Comparison of ENCODE assay signal across 7 cellular contexts in the genomic region with DNA sequence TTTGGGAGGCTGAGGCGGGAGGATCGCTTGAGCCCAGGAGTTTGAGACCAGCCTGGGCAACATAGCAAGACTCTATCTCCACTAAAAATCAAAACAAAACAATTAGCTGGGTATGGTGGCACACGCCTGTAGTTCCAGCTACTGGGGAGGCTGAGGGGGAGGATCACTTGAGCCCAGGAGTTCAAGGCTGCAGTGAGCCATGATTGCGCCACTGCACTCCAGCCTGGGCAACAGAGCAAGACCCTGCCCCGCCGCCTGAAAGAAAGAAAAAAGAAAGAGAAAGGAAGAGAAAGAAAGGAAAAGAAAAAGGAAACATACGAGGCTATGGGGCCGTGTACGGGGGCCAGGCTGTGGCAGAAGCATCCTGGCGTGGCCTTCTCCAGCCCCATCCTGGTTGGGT. TPM values are rescaled to one million over a fixed set of nuclear protein-coding genes. Genes with fewer than 3 reads are reported as not detected.
A peak's percentile ranks its signal among the peaks of the same experiment; 100 is the strongest.
DNase-seq lines count a peak whose midpoint lies in the region; ATAC-seq, FAIRE-seq and TF ChIP-seq lines count a peak whose summit lies in the region.
"Not testable (repeated sequence)": the region's sequence is repeated elsewhere in the genome, so short reads cannot be mapped to it uniquely, and the experiment has no call there.

No MANE protein-coding gene starts in this region.

- peaks cover 0 to 97% (median 41%) of the 10 kb centered on the region in 11 experiments; a peak in 16 of 22 replicates for H4K20me1 ChIP-seq in BLaER1 treated with 17β-estradiol and CSF1 and Interleukin-3, amounts not matched to agents 10 nM and 100 nM
- not testable (repeated sequence) for H4K20me1 ChIP-seq in OCI-LY1 (ENCODE audit: insufficient read depth, low read length); HepG2 (ENCODE audit: insufficient read depth, low read length)

- ATAC-seq in activated naive CD4-positive, alpha-beta T cell treated with anti-CD3 and anti-CD28 coated beads, Interleukin-2, amount 50 U/mL, for 72 hours; central memory CD8-positive, alpha-beta T cell (replicated peaks; ENCODE audit: extremely low read depth, poor library complexity, severe bottlenecking); HepG2; stimulated activated memory B cell treated with anti-CD40 and anti-IgM and Interleukin-4, amounts not matched to agents 10 μg/mL and 1 μg/mL and 100 μg/mL, for 72 hours: not testable (repeated sequence)

- H3K9me3 Mint-ChIP-seq in activated CD4-positive, alpha-beta T cell treated with anti-CD3 and anti-CD28 coated beads, Interleukin-2, amount 10 ng/mL, durations not matched to agents 7 days and 5 days; activated naive CD4-positive, alpha-beta T cell treated with anti-CD3 and anti-CD28 coated beads, Interleukin-2, amount 50 U/mL, for 72 hours; central memory CD8-positive, alpha-beta T cell; stimulated activated memory B cell treated with anti-CD40 and anti-IgM and Interleukin-4, amounts not matched to agents 10 μg/mL and 1 μg/mL and 100 μg/mL, for 72 hours: not testable (repeated sequence)

- peaks cover 23 to 62% (median 50%) of the 10 kb centered on the region in 10 experiments for H3K4me1 ChIP-seq in BLaER1 treated with 17β-estradiol and CSF1 and Interleukin-3, amounts not matched to agents 10 nM and 100 nM
- H3K4me1 ChIP-seq in OCI-LY1 (ENCODE audit: insufficient read depth, low read length, severe bottlenecking) (peaks cover 28% of the 10 kb centered on the region), HepG2 (ENCODE audit: insufficient read depth, low read length) (peaks cover 16% of the 10 kb centered on the region)

- peak overlapping the region; percentile 49 to 88 (median 75) for H3K4me2 ChIP-seq in BLaER1 treated with 17β-estradiol and CSF1 and Interleukin-3, amounts not matched to agents 10 nM and 100 nM
- H3K4me2 ChIP-seq in OCI-LY1 (ENCODE audit: low read length); HepG2 (ENCODE audit: low read depth, low read length): not testable (repeated sequence)

- H3K27ac ChIP-seq in BLaER1 treated with 17β-estradiol and CSF1 and Interleukin-3, amounts not matched to agents 10 nM and 100 nM = peak overlapping the region in 7 of 11 experiments; percentile 27 to 62 (median 41); a peak in 10 of 22 replicates
- H3K27ac ChIP-seq in OCI-LY1 (ENCODE audit: low read depth, low read length, poor library complexity, severe bottlenecking) = peak overlapping the region; percentile 62
- H3K27ac ChIP-seq in HepG2 (ENCODE audit: extremely low read length, insufficient read depth, low read length) = not testable (repeated sequence)

- not testable (repeated sequence) for TF ChIP-seq POLR2A in HepG2 (IDR thresholded peaks at IDR 0.05; ENCODE audit: insufficient read depth in 1 of 2, low read depth in 2 of 2, low read length in 2 of 2)

- H3K9me3 ChIP-seq in BLaER1 treated with 17β-estradiol and CSF1 and Interleukin-3, amounts not matched to agents 10 nM and 100 nM (replicated peaks in 1 of 11); OCI-LY1 (ENCODE audit: low read length); HepG2 (ENCODE audit: low read length): not testable (repeated sequence)

- not testable (repeated sequence) for H3K36me3 Mint-ChIP-seq in activated CD4-positive, alpha-beta T cell treated with anti-CD3 and anti-CD28 coated beads, Interleukin-2, amount 10 ng/mL, durations not matched to agents 7 days and 5 days (ENCODE audit: low read depth); activated naive CD4-positive, alpha-beta T cell treated with anti-CD3 and anti-CD28 coated beads, Interleukin-2, amount 50 U/mL, for 72 hours
- H3K36me3 Mint-ChIP-seq in central memory CD8-positive, alpha-beta T cell (ENCODE audit: insufficient read depth) = peaks cover 12% of the 10 kb centered on the region
- peaks cover 34% of the 10 kb centered on the region for H3K36me3 Mint-ChIP-seq in stimulated activated memory B cell treated with anti-CD40 and anti-IgM and Interleukin-4, amounts not matched to agents 10 μg/mL and 1 μg/mL and 100 μg/mL, for 72 hours

- in situ Hi-C loops in HepG2 (cut with HindIII; ENCODE audit: extremely low pct_ligation_motif_present, low pct_unique_long_range_greater_than_20kb) = not testable (repeated sequence)

- not testable (repeated sequence) for TF ChIP-seq RAD21 in HepG2 (CRISPR knock-in tag; IDR thresholded peaks at IDR 0.05)

- TF ChIP-seq EP300 in HepG2 (IDR thresholded peaks at IDR 0.05; ENCODE audit: low read depth in 2 of 2, low read length in 2 of 2); HepG2 (CRISPR knock-in tag; IDR thresholded peaks at IDR 0.05; ENCODE audit: borderline replicate concordance): not testable (repeated sequence)

- H3K9ac ChIP-seq in BLaER1 treated with 17β-estradiol and CSF1 and Interleukin-3, amounts not matched to agents 10 nM and 100 nM = peak overlapping the region in 5 of 11 experiments; percentile 8 to 62 (median 55); a peak in 6 of 22 replicates
- not testable (repeated sequence) for H3K9ac ChIP-seq in OCI-LY1 (ENCODE audit: low read length); HepG2 (ENCODE audit: insufficient read depth, low read depth, low read length)

- not testable (repeated sequence) for FAIRE-seq in HepG2 (lab: Jason Lieb, UNC)

- not testable (repeated sequence) for H3K4me3 Mint-ChIP-seq in activated CD4-positive, alpha-beta T cell treated with anti-CD3 and anti-CD28 coated beads, Interleukin-2, amount 10 ng/mL, durations not matched to agents 7 days and 5 days; central memory CD8-positive, alpha-beta T cell; stimulated activated memory B cell treated with anti-CD40 and anti-IgM and Interleukin-4, amounts not matched to agents 10 μg/mL and 1 μg/mL and 100 μg/mL, for 72 hours

- POLR2A ChIA-PET in activated CD4-positive, alpha-beta T cell treated with anti-CD3 and anti-CD28 coated beads, Interleukin-2, amount 10 ng/mL, durations not matched to agents 7 days and 5 days (lab: Charles Lee); HepG2 (lab: Yijun Ruan, JAX): not testable (repeated sequence)

- not testable (repeated sequence) for H3K27me3 ChIP-seq in BLaER1 treated with 17β-estradiol and CSF1 and Interleukin-3, amounts not matched to agents 10 nM and 100 nM; OCI-LY1 (ENCODE audit: insufficient read depth, low read length); HepG2 (ENCODE audit: control insufficient read depth in 1 of 2, insufficient read depth in 2 of 2, low read length in 2 of 2)

- not testable (repeated sequence) for H3K4me3 ChIP-seq in BLaER1 treated with 17β-estradiol and CSF1 and Interleukin-3, amounts not matched to agents 10 nM and 100 nM; OCI-LY1 (ENCODE audit: low read depth, low read length, poor library complexity, severe bottlenecking); HepG2 (replicated peaks in 1 of 3; ENCODE audit: insufficient read depth in 1 of 3, low read depth in 2 of 3, low read length in 3 of 3)

- CTCF ChIA-PET in activated CD4-positive, alpha-beta T cell treated with anti-CD3 and anti-CD28 coated beads, Interleukin-2, amount 10 ng/mL, durations not matched to agents 7 days and 5 days (lab: Charles Lee) = interaction anchor here (0.5 to 1.8 kb wide), 2 partner anchors 42 to 65 kb away, joined by 3 to 5 read pairs; no protein-coding TSS in a partner anchor
- CTCF ChIA-PET in HepG2 (lab: Yijun Ruan, JAX; ENCODE audit: low intra/inter-chr PET ratio, low total read pairs) = not testable (repeated sequence)

- not testable (repeated sequence) for H3K27me3 Mint-ChIP-seq in activated CD4-positive, alpha-beta T cell treated with anti-CD3 and anti-CD28 coated beads, Interleukin-2, amount 10 ng/mL, durations not matched to agents 7 days and 5 days; central memory CD8-positive, alpha-beta T cell; stimulated activated memory B cell treated with anti-CD40 and anti-IgM and Interleukin-4, amounts not matched to agents 10 μg/mL and 1 μg/mL and 100 μg/mL, for 72 hours

- not testable (repeated sequence) for DNase-seq in activated CD4-positive, alpha-beta T cell treated with anti-CD3 and anti-CD28 coated beads, Interleukin-2, amount 10 ng/mL, durations not matched to agents 7 days and 5 days; activated naive CD4-positive, alpha-beta T cell treated with anti-CD3 and anti-CD28 coated beads, Interleukin-2, amount 50 U/mL, for 72 hours (ENCODE audit: low spot score in 2 of 2); central memory CD8-positive, alpha-beta T cell (ENCODE audit: low spot score in 2 of 2); HepG2 (ENCODE audit: low spot score)

- not testable (repeated sequence) for TF ChIP-seq CTCF in OCI-LY1 (IDR thresholded peaks at IDR 0.05; ENCODE audit: low read length); HepG2 (CRISPR knock-in tag; IDR thresholded peaks at IDR 0.05)

- not testable (repeated sequence) for H3K4me1 Mint-ChIP-seq in activated CD4-positive, alpha-beta T cell treated with anti-CD3 and anti-CD28 coated beads, Interleukin-2, amount 10 ng/mL, durations not matched to agents 7 days and 5 days; central memory CD8-positive, alpha-beta T cell
- H3K4me1 Mint-ChIP-seq in stimulated activated memory B cell treated with anti-CD40 and anti-IgM and Interleukin-4, amounts not matched to agents 10 μg/mL and 1 μg/mL and 100 μg/mL, for 72 hours = peaks cover 21% of the 10 kb centered on the region

- H3K9me2 ChIP-seq in OCI-LY1 (ENCODE audit: low read depth, low read length) = not testable (repeated sequence)

- peak overlapping the region; percentile 11 for H3K27ac Mint-ChIP-seq in activated CD4-positive, alpha-beta T cell treated with anti-CD3 and anti-CD28 coated beads, Interleukin-2, amount 10 ng/mL, durations not matched to agents 7 days and 5 days
- peak overlapping the region; percentile 76 to 84 for H3K27ac Mint-ChIP-seq in activated naive CD4-positive, alpha-beta T cell treated with anti-CD3 and anti-CD28 coated beads, Interleukin-2, amount 50 U/mL, for 72 hours
- peak overlapping the region; percentile 59 for H3K27ac Mint-ChIP-seq in central memory CD8-positive, alpha-beta T cell (ENCODE audit: low read depth)
- H3K27ac Mint-ChIP-seq in stimulated activated memory B cell treated with anti-CD40 and anti-IgM and Interleukin-4, amounts not matched to agents 10 μg/mL and 1 μg/mL and 100 μg/mL, for 72 hours = peak overlapping the region; percentile 17

- H3K79me2 ChIP-seq in OCI-LY1 (ENCODE audit: insufficient read depth, low read length); HepG2 (ENCODE audit: insufficient read depth, low read length): not testable (repeated sequence)

- not testable (repeated sequence) for H3F3A ChIP-seq in OCI-LY1 (ENCODE audit: insufficient read depth, low read length)

- not testable (repeated sequence) for BruUV-seq in HepG2 (replicated peaks; lab: Mats Ljungman, UMichigan)

- intact Hi-C loops in HepG2 (cut with micrococcal nuclease; ENCODE audit: unreplicated experiment) = not testable (repeated sequence)

- H2AFZ ChIP-seq in OCI-LY1 (ENCODE audit: low read length); HepG2 (ENCODE audit: low read length): not testable (repeated sequence)

- H3K36me3 ChIP-seq in BLaER1 treated with 17β-estradiol and CSF1 and Interleukin-3, amounts not matched to agents 10 nM and 100 nM = peaks cover 33 to 45% (median 38%) of the 10 kb centered on the region in 11 experiments
- peaks cover 39% of the 10 kb centered on the region for H3K36me3 ChIP-seq in OCI-LY1 (ENCODE audit: insufficient read depth, low read length)
- peaks cover 8 to 12% of the 10 kb centered on the region in 2 experiments; a peak in 3 of 5 replicates for H3K36me3 ChIP-seq in HepG2 (replicated peaks in 1 of 2; ENCODE audit: control insufficient read depth in 1 of 2, insufficient read depth in 2 of 2, low read length in 2 of 2)

- 92% methylated on average over 8 of the region's 10 CpGs for WGBS in HepG2 (ENCODE audit: low lambda C conversion rate)

RNA-seq across cellular contexts. Expression of gene ALKBH4, which starts 9.7 kb away (rescaled TPM):
- total RNA-seq in activated CD4-positive, alpha-beta T cell treated with anti-CD3 and anti-CD28 coated beads, Interleukin-2, amount 10 ng/mL, durations not matched to agents 7 days and 5 days = 10 to 100 TPM; 10.5 to 12.9 TPM
- 1 to 10 TPM; 8.2 to 9.3 TPM for total RNA-seq in activated naive CD4-positive, alpha-beta T cell treated with anti-CD3 and anti-CD28 coated beads, Interleukin-2, amount 50 U/mL, for 72 hours
- 8.7 and 8.8 TPM in 2 replicates for total RNA-seq in HepG2 (2016; rRNA removed; fragmentation: Illumina TruSeq; extraction: Trizol)
- total RNA-seq in HepG2 (2016; cell fraction: cytosol; rRNA removed; fragmentation: Illumina TruSeq; extraction: Trizol; ENCODE audit: low read depth) = 2.1 and 2.5 TPM in 2 replicates
- 6.9 and 9.3 TPM in 2 replicates for total RNA-seq in HepG2 (2016; cell fraction: insoluble cytoplasmic fraction; rRNA removed; fragmentation: Illumina TruSeq; extraction: Trizol)
- 6.9 and 7.4 TPM in 2 replicates for total RNA-seq in HepG2 (2016; cell fraction: membrane; rRNA removed; fragmentation: Illumina TruSeq; extraction: Trizol)
- total RNA-seq in HepG2 (2016; cell fraction: nucleus; rRNA removed; fragmentation: Illumina TruSeq; extraction: Trizol) = 3.8 and 3.9 TPM in 2 replicates
- 2.6 and 3.4 TPM in 2 replicates for polyA plus RNA-seq in HepG2 (2011; rRNA removed)
- polyA plus RNA-seq in HepG2 (2011; cell fraction: cytosol; rRNA removed) = 3.1 and 5.0 TPM in 2 replicates
- 3.8 and 3.9 TPM in 2 replicates for polyA plus RNA-seq in HepG2 (2011; cell fraction: nucleus; rRNA removed)
- 3.5 and 3.6 TPM in 2 replicates for polyA plus RNA-seq in HepG2 (2012)
- 2.2 and 2.6 TPM in 2 replicates for polyA plus RNA-seq in HepG2 (2016; cell fraction: cytosol; fragmentation: Illumina TruSeq; extraction: Trizol; ENCODE audit: low read depth)
- 7.8 and 9.2 TPM in 2 replicates for polyA plus RNA-seq in HepG2 (2016; cell fraction: insoluble cytoplasmic fraction; fragmentation: Illumina TruSeq; extraction: Trizol; ENCODE audit: low read depth)
- 4.0 and 4.1 TPM in 2 replicates for polyA plus RNA-seq in HepG2 (2016; cell fraction: membrane; fragmentation: Illumina TruSeq; extraction: Trizol; ENCODE audit: low read depth)
- polyA plus RNA-seq in HepG2 (2016; cell fraction: nucleus; fragmentation: Illumina TruSeq; extraction: Trizol; ENCODE audit: insufficient read depth, low read depth) = 6.3 and 7.8 TPM in 2 replicates
- polyA minus RNA-seq in HepG2 (2011; rRNA and poly(A)+ RNA removed; ENCODE audit: low replicate concordance) = 3.9 and 4.8 TPM in 2 replicates
- 1.2 and 2.4 TPM in 2 replicates for polyA minus RNA-seq in HepG2 (2011; cell fraction: cytosol; rRNA and poly(A)+ RNA removed)
- polyA minus RNA-seq in HepG2 (2011; cell fraction: nucleus; rRNA and poly(A)+ RNA removed) = 3.6 and 5.1 TPM in 2 replicates

RNA-seq across cellular contexts. Expression of gene LRWD1, which starts 9.9 kb away (rescaled TPM):
- total RNA-seq in activated CD4-positive, alpha-beta T cell treated with anti-CD3 and anti-CD28 coated beads, Interleukin-2, amount 10 ng/mL, durations not matched to agents 7 days and 5 days = 10 to 100 TPM; 18.2 to 20.5 TPM
- total RNA-seq in activated naive CD4-positive, alpha-beta T cell treated with anti-CD3 and anti-CD28 coated beads, Interleukin-2, amount 50 U/mL, for 72 hours = 10 to 100 TPM; 11.6 to 12.5 TPM
- total RNA-seq in HepG2 (2016; rRNA removed; fragmentation: Illumina TruSeq; extraction: Trizol) = 14.5 and 16.3 TPM in 2 replicates
- 6.5 and 7.5 TPM in 2 replicates for total RNA-seq in HepG2 (2016; cell fraction: cytosol; rRNA removed; fragmentation: Illumina TruSeq; extraction: Trizol; ENCODE audit: low read depth)
- 14.1 and 16.9 TPM in 2 replicates for total RNA-seq in HepG2 (2016; cell fraction: insoluble cytoplasmic fraction; rRNA removed; fragmentation: Illumina TruSeq; extraction: Trizol)
- total RNA-seq in HepG2 (2016; cell fraction: membrane; rRNA removed; fragmentation: Illumina TruSeq; extraction: Trizol) = 9.7 and 10.1 TPM in 2 replicates
- 10.3 and 12.9 TPM in 2 replicates for total RNA-seq in HepG2 (2016; cell fraction: nucleus; rRNA removed; fragmentation: Illumina TruSeq; extraction: Trizol)
- 8.5 and 12.7 TPM in 2 replicates for polyA plus RNA-seq in HepG2 (2011; rRNA removed)
- 7.5 and 11.4 TPM in 2 replicates for polyA plus RNA-seq in HepG2 (2011; cell fraction: cytosol; rRNA removed)
- polyA plus RNA-seq in HepG2 (2011; cell fraction: nucleus; rRNA removed) = 30.8 and 31.0 TPM in 2 replicates
- 4.2 and 6.2 TPM in 2 replicates for polyA plus RNA-seq in HepG2 (2012)
- polyA plus RNA-seq in HepG2 (2016; cell fraction: cytosol; fragmentation: Illumina TruSeq; extraction: Trizol; ENCODE audit: low read depth) = 4.2 and 4.7 TPM in 2 replicates
- 13.6 and 16.5 TPM in 2 replicates for polyA plus RNA-seq in HepG2 (2016; cell fraction: insoluble cytoplasmic fraction; fragmentation: Illumina TruSeq; extraction: Trizol; ENCODE audit: low read depth)
- polyA plus RNA-seq in HepG2 (2016; cell fraction: membrane; fragmentation: Illumina TruSeq; extraction: Trizol; ENCODE audit: low read depth) = 5.9 TPM in 2 replicates
- polyA plus RNA-seq in HepG2 (2016; cell fraction: nucleus; fragmentation: Illumina TruSeq; extraction: Trizol; ENCODE audit: insufficient read depth, low read depth) = 19.3 and 20.0 TPM in 2 replicates
- polyA minus RNA-seq in HepG2 (2011; rRNA and poly(A)+ RNA removed; ENCODE audit: low replicate concordance) = 17.3 and 19.5 TPM in 2 replicates
- 6.9 and 9.8 TPM in 2 replicates for polyA minus RNA-seq in HepG2 (2011; cell fraction: cytosol; rRNA and poly(A)+ RNA removed)
- 4.5 and 6.4 TPM in 2 replicates for polyA minus RNA-seq in HepG2 (2011; cell fraction: nucleus; rRNA and poly(A)+ RNA removed)

RNA-seq across cellular contexts. Expression of gene ORAI2, which starts 21.6 kb away (rescaled TPM):
- total RNA-seq in activated CD4-positive, alpha-beta T cell treated with anti-CD3 and anti-CD28 coated beads, Interleukin-2, amount 10 ng/mL, durations not matched to agents 7 days and 5 days = 10 to 100 TPM; 61.2 to 63.7 TPM
- total RNA-seq in activated naive CD4-positive, alpha-beta T cell treated with anti-CD3 and anti-CD28 coated beads, Interleukin-2, amount 50 U/mL, for 72 hours = 10 to 100 TPM; 25.8 to 26.7 TPM
- 6.0 and 6.1 TPM in 2 replicates for total RNA-seq in HepG2 (2016; rRNA removed; fragmentation: Illumina TruSeq; extraction: Trizol)
- 2.1 and 3.0 TPM in 2 replicates for total RNA-seq in HepG2 (2016; cell fraction: cytosol; rRNA removed; fragmentation: Illumina TruSeq; extraction: Trizol; ENCODE audit: low read depth)
- 3.2 and 5.4 TPM in 2 replicates for total RNA-seq in HepG2 (2016; cell fraction: insoluble cytoplasmic fraction; rRNA removed; fragmentation: Illumina TruSeq; extraction: Trizol)
- 6.5 and 8.2 TPM in 2 replicates for total RNA-seq in HepG2 (2016; cell fraction: membrane; rRNA removed; fragmentation: Illumina TruSeq; extraction: Trizol)
- 2.8 and 3.3 TPM in 2 replicates for total RNA-seq in HepG2 (2016; cell fraction: nucleus; rRNA removed; fragmentation: Illumina TruSeq; extraction: Trizol)
- polyA plus RNA-seq in HepG2 (2011; rRNA removed) = 3.0 and 5.6 TPM in 2 replicates
- 4.7 and 7.5 TPM in 2 replicates for polyA plus RNA-seq in HepG2 (2011; cell fraction: cytosol; rRNA removed)
- polyA plus RNA-seq in HepG2 (2011; cell fraction: nucleus; rRNA removed) = 4.1 and 5.2 TPM in 2 replicates
- 2.1 and 3.0 TPM in 2 replicates for polyA plus RNA-seq in HepG2 (2012)
- 3.6 and 4.2 TPM in 2 replicates for polyA plus RNA-seq in HepG2 (2016; cell fraction: cytosol; fragmentation: Illumina TruSeq; extraction: Trizol; ENCODE audit: low read depth)
- 4.2 and 4.4 TPM in 2 replicates for polyA plus RNA-seq in HepG2 (2016; cell fraction: insoluble cytoplasmic fraction; fragmentation: Illumina TruSeq; extraction: Trizol; ENCODE audit: low read depth)
- 7.2 and 7.3 TPM in 2 replicates for polyA plus RNA-seq in HepG2 (2016; cell fraction: membrane; fragmentation: Illumina TruSeq; extraction: Trizol; ENCODE audit: low read depth)
- polyA plus RNA-seq in HepG2 (2016; cell fraction: nucleus; fragmentation: Illumina TruSeq; extraction: Trizol; ENCODE audit: insufficient read depth, low read depth) = 3.2 and 3.6 TPM in 2 replicates
- polyA minus RNA-seq in HepG2 (2011; rRNA and poly(A)+ RNA removed; ENCODE audit: low replicate concordance) = 17.1 and 29.8 TPM in 2 replicates
- 3.8 and 4.9 TPM in 2 replicates for polyA minus RNA-seq in HepG2 (2011; cell fraction: cytosol; rRNA and poly(A)+ RNA removed)
- polyA minus RNA-seq in HepG2 (2011; cell fraction: nucleus; rRNA and poly(A)+ RNA removed) = 1.7 and 3.0 TPM in 2 replicates

RNA-seq across cellular contexts. Expression of gene POLR2J, which starts 23.8 kb away (rescaled TPM):
- 10 to 100 TPM; 44.3 to 56.4 TPM for total RNA-seq in activated CD4-positive, alpha-beta T cell treated with anti-CD3 and anti-CD28 coated beads, Interleukin-2, amount 10 ng/mL, durations not matched to agents 7 days and 5 days
- total RNA-seq in activated naive CD4-positive, alpha-beta T cell treated with anti-CD3 and anti-CD28 coated beads, Interleukin-2, amount 50 U/mL, for 72 hours = 10 to 100 TPM; 56.9 to 79.6 TPM
- 35.2 and 41.2 TPM in 2 replicates for total RNA-seq in HepG2 (2016; rRNA removed; fragmentation: Illumina TruSeq; extraction: Trizol)
- total RNA-seq in HepG2 (2016; cell fraction: cytosol; rRNA removed; fragmentation: Illumina TruSeq; extraction: Trizol; ENCODE audit: low read depth) = 119 and 146 TPM in 2 replicates
- 35.0 and 41.9 TPM in 2 replicates for total RNA-seq in HepG2 (2016; cell fraction: insoluble cytoplasmic fraction; rRNA removed; fragmentation: Illumina TruSeq; extraction: Trizol)
- total RNA-seq in HepG2 (2016; cell fraction: membrane; rRNA removed; fragmentation: Illumina TruSeq; extraction: Trizol) = 82.2 and 106 TPM in 2 replicates
- total RNA-seq in HepG2 (2016; cell fraction: nucleus; rRNA removed; fragmentation: Illumina TruSeq; extraction: Trizol) = 40.9 and 44.1 TPM in 2 replicates
- 62.1 and 71.4 TPM in 2 replicates for polyA plus RNA-seq in HepG2 (2011; rRNA removed)
- polyA plus RNA-seq in HepG2 (2011; cell fraction: cytosol; rRNA removed) = 81.1 and 104 TPM in 2 replicates
- 40.7 and 50.5 TPM in 2 replicates for polyA plus RNA-seq in HepG2 (2011; cell fraction: nucleus; rRNA removed)
- polyA plus RNA-seq in HepG2 (2012) = 30.4 and 45.2 TPM in 2 replicates
- 314 and 406 TPM in 2 replicates for polyA plus RNA-seq in HepG2 (2016; cell fraction: cytosol; fragmentation: Illumina TruSeq; extraction: Trizol; ENCODE audit: low read depth)
- polyA plus RNA-seq in HepG2 (2016; cell fraction: insoluble cytoplasmic fraction; fragmentation: Illumina TruSeq; extraction: Trizol; ENCODE audit: low read depth) = 70.0 and 80.5 TPM in 2 replicates
- 181 and 221 TPM in 2 replicates for polyA plus RNA-seq in HepG2 (2016; cell fraction: membrane; fragmentation: Illumina TruSeq; extraction: Trizol; ENCODE audit: low read depth)
- 46.8 and 47.8 TPM in 2 replicates for polyA plus RNA-seq in HepG2 (2016; cell fraction: nucleus; fragmentation: Illumina TruSeq; extraction: Trizol; ENCODE audit: insufficient read depth, low read depth)
- polyA minus RNA-seq in HepG2 (2011; rRNA and poly(A)+ RNA removed; ENCODE audit: low replicate concordance) = 35.3 and 37.3 TPM in 2 replicates
- polyA minus RNA-seq in HepG2 (2011; cell fraction: cytosol; rRNA and poly(A)+ RNA removed) = 6.2 and 9.8 TPM in 2 replicates
- 81.7 and 112 TPM in 2 replicates for polyA minus RNA-seq in HepG2 (2011; cell fraction: nucleus; rRNA and poly(A)+ RNA removed)

RNA-seq across cellular contexts. Expression of gene PRKRIP1, which starts 58.8 kb away (rescaled TPM):
- total RNA-seq in activated CD4-positive, alpha-beta T cell treated with anti-CD3 and anti-CD28 coated beads, Interleukin-2, amount 10 ng/mL, durations not matched to agents 7 days and 5 days = 10 to 100 TPM; 26.2 to 31.9 TPM
- 10 to 100 TPM; 22.9 to 42.3 TPM for total RNA-seq in activated naive CD4-positive, alpha-beta T cell treated with anti-CD3 and anti-CD28 coated beads, Interleukin-2, amount 50 U/mL, for 72 hours
- total RNA-seq in HepG2 (2016; rRNA removed; fragmentation: Illumina TruSeq; extraction: Trizol) = 13.2 and 16.8 TPM in 2 replicates
- total RNA-seq in HepG2 (2016; cell fraction: cytosol; rRNA removed; fragmentation: Illumina TruSeq; extraction: Trizol; ENCODE audit: low read depth) = 6.5 and 6.6 TPM in 2 replicates
- 12.1 and 15.9 TPM in 2 replicates for total RNA-seq in HepG2 (2016; cell fraction: insoluble cytoplasmic fraction; rRNA removed; fragmentation: Illumina TruSeq; extraction: Trizol)
- 7.9 and 8.7 TPM in 2 replicates for total RNA-seq in HepG2 (2016; cell fraction: membrane; rRNA removed; fragmentation: Illumina TruSeq; extraction: Trizol)
- total RNA-seq in HepG2 (2016; cell fraction: nucleus; rRNA removed; fragmentation: Illumina TruSeq; extraction: Trizol) = 11.8 and 15.0 TPM in 2 replicates
- 13.2 and 16.4 TPM in 2 replicates for polyA plus RNA-seq in HepG2 (2011; rRNA removed)
- 10.2 and 11.6 TPM in 2 replicates for polyA plus RNA-seq in HepG2 (2011; cell fraction: cytosol; rRNA removed)
- 65.4 and 70.0 TPM in 2 replicates for polyA plus RNA-seq in HepG2 (2011; cell fraction: nucleus; rRNA removed)
- polyA plus RNA-seq in HepG2 (2012) = 14.2 and 15.7 TPM in 2 replicates
- 4.3 and 5.8 TPM in 2 replicates for polyA plus RNA-seq in HepG2 (2016; cell fraction: cytosol; fragmentation: Illumina TruSeq; extraction: Trizol; ENCODE audit: low read depth)
- polyA plus RNA-seq in HepG2 (2016; cell fraction: insoluble cytoplasmic fraction; fragmentation: Illumina TruSeq; extraction: Trizol; ENCODE audit: low read depth) = 15.0 TPM in 2 replicates
- 6.4 and 7.8 TPM in 2 replicates for polyA plus RNA-seq in HepG2 (2016; cell fraction: membrane; fragmentation: Illumina TruSeq; extraction: Trizol; ENCODE audit: low read depth)
- polyA plus RNA-seq in HepG2 (2016; cell fraction: nucleus; fragmentation: Illumina TruSeq; extraction: Trizol; ENCODE audit: insufficient read depth, low read depth) = 40.8 and 41.7 TPM in 2 replicates
- polyA minus RNA-seq in HepG2 (2011; rRNA and poly(A)+ RNA removed; ENCODE audit: low replicate concordance) = 6.2 and 6.6 TPM in 2 replicates
- polyA minus RNA-seq in HepG2 (2011; cell fraction: cytosol; rRNA and poly(A)+ RNA removed) = 3.4 and 4.0 TPM in 2 replicates
- 14.5 and 17.1 TPM in 2 replicates for polyA minus RNA-seq in HepG2 (2011; cell fraction: nucleus; rRNA and poly(A)+ RNA removed)

Comparison
In these comparisons a context has a peak if more than half of its experiments do, and no peak if none do; other contexts are left out.
1. H3K27ac Mint-ChIP-seq: peak in every context shown above with its lines; median percentile 80 in activated naive CD4-positive, alpha-beta T cell treated with anti-CD3 and anti-CD28 coated beads, Interleukin-2, amount 50 U/mL, for 72 hours; 59 in central memory CD8-positive, alpha-beta T cell; 17 in stimulated activated memory B cell treated with anti-CD40 and anti-IgM and Interleukin-4, amounts not matched to agents 10 μg/mL and 1 μg/mL and 100 μg/mL, for 72 hours; 11 in activated CD4-positive, alpha-beta T cell treated with anti-CD3 and anti-CD28 coated beads, Interleukin-2, amount 10 ng/mL, durations not matched to agents 7 days and 5 days.